ENCODE assay signal across 9 cellular contexts in genomic region chr16:71626858-71627213, GRCh38. TPM values are rescaled to one million over a fixed set of nuclear protein-coding genes. Genes with fewer than 3 reads are reported as not detected.
DNase-seq lines count a peak whose midpoint lies in the region; ATAC-seq and TF ChIP-seq lines count a peak whose summit lies in the region.
"Had no signal": no experiment of that assay in that cellular context is flagged by ENCODE, and none has a peak within 500 bp of the region (broad histone marks: within the 10 kb centered on the region; RNA-seq: fewer than 3 reads in every experiment).

No MANE protein-coding gene starts in this region.

- H3K9me3 Mint-ChIP-seq in activated CD4-positive, alpha-beta T cell treated with anti-CD3 and anti-CD28 coated beads, Interleukin-2, amount 10 ng/mL, durations not matched to agents 7 days and 5 days = no peaks in the 10 kb centered on the region
- H3K9me3 Mint-ChIP-seq in MCF 10A (ENCODE audit: unreplicated experiment) = no peaks in the 10 kb centered on the region

- peaks cover 26% of the 10 kb centered on the region for H3K27me3 Mint-ChIP-seq in activated CD4-positive, alpha-beta T cell treated with anti-CD3 and anti-CD28 coated beads, Interleukin-2, amount 10 ng/mL, durations not matched to agents 7 days and 5 days
- no peaks in the 10 kb centered on the region for H3K27me3 Mint-ChIP-seq in MCF 10A (ENCODE audit: insufficient read depth, unreplicated experiment)

- no peak for TF ChIP-seq POLR2A in testis (IDR thresholded peaks at IDR 0.05)

- peaks cover 3% of the 10 kb centered on the region for H3K4me1 Mint-ChIP-seq in activated CD4-positive, alpha-beta T cell treated with anti-CD3 and anti-CD28 coated beads, Interleukin-2, amount 10 ng/mL, durations not matched to agents 7 days and 5 days
- H3K4me1 Mint-ChIP-seq in MCF 10A (ENCODE audit: insufficient read depth, unreplicated experiment) = no peaks in the 10 kb centered on the region

- peak overlapping the region; percentile 48 to 49 for H3K4me3 ChIP-seq in left lung
- peak overlapping the region; percentile 54 to 56 for H3K4me3 ChIP-seq in testis

- H3K27ac ChIP-seq in left lung (peak overlapping the region; percentile 4 to 26), testis (no peak overlapping the region)

- TF ChIP-seq CTCF in MCF 10A (IDR thresholded peaks at IDR 0.05; ENCODE audit: unreplicated experiment) (no peak), left lung (IDR thresholded peaks at IDR 0.05) (no peak), testis (IDR thresholded peaks at IDR 0.05) (no peak)

- CTCF ChIA-PET in activated CD4-positive, alpha-beta T cell treated with anti-CD3 and anti-CD28 coated beads, Interleukin-2, amount 10 ng/mL, durations not matched to agents 7 days and 5 days (lab: Charles Lee) = no interaction called here
- CTCF ChIA-PET in MCF 10A (lab: Yijun Ruan, JAX) = no interaction called here

- H3K9me3 ChIP-seq in left lung (no peaks in the 10 kb centered on the region), testis (no peaks in the 10 kb centered on the region)

- BruUV-seq in MCF 10A (replicated peaks; lab: Mats Ljungman, UMichigan) = no TSS peak

- WGBS in testis, 2 donors = 7% methylated on average over 13 of the region's 13 CpGs; no CpG with 5 or more reads in 1 of the 2 donors

- H3K36me3 Mint-ChIP-seq in activated CD4-positive, alpha-beta T cell treated with anti-CD3 and anti-CD28 coated beads, Interleukin-2, amount 10 ng/mL, durations not matched to agents 7 days and 5 days (ENCODE audit: low read depth) = no peaks in the 10 kb centered on the region
- no peaks in the 10 kb centered on the region for H3K36me3 Mint-ChIP-seq in MCF 10A (ENCODE audit: insufficient read depth, unreplicated experiment)

- H3K27me3 ChIP-seq in left lung (peaks cover 18 to 49% of the 10 kb centered on the region in 2 donors), testis (no peaks in the 10 kb centered on the region)

- peaks cover 8 to 13% of the 10 kb centered on the region in 2 donors for H3K4me1 ChIP-seq in left lung
- peaks cover 9% of the 10 kb centered on the region for H3K4me1 ChIP-seq in testis

- intact Hi-C loops in MCF 10A (cut with micrococcal nuclease) (no loop called here), left lung (cut with DNase I) (no loop called here), testis (cut with DNase I; ENCODE audit: low total_unique reads) (no loop called here)

- DNase-seq in activated CD4-positive, alpha-beta T cell treated with anti-CD3 and anti-CD28 coated beads, Interleukin-2, amount 10 ng/mL, durations not matched to agents 7 days and 5 days = no peak
- DNase-seq in activated CD4-positive, alpha-beta T cell treated with anti-CD3 and anti-CD28 coated beads, Interleukin-2, amount 50 U/mL, for 1 hour = no peak
- DNase-seq in MCF 10A (ENCODE audit: unreplicated experiment) = peak; percentile 39
- DNase-seq in left lung = peak; percentile 65 to 85
- no peak for DNase-seq in testis
- no peak for DNase-seq in H4 (ENCODE audit: low spot score)
- no peak for DNase-seq in central memory CD4-positive, alpha-beta T cell

- ATAC-seq in left lung = peak; percentile 89
- ATAC-seq in GM18519 (IDR thresholded peaks at IDR 0.05; ENCODE audit: low FRiP score, unreplicated experiment) = no peak

- H3K27ac Mint-ChIP-seq in activated CD4-positive, alpha-beta T cell treated with anti-CD3 and anti-CD28 coated beads, Interleukin-2, amount 10 ng/mL, durations not matched to agents 7 days and 5 days = no peak overlapping the region
- H3K27ac Mint-ChIP-seq in MCF 10A (ENCODE audit: low read depth, unreplicated experiment) = no peak overlapping the region

- POLR2A ChIA-PET in activated CD4-positive, alpha-beta T cell treated with anti-CD3 and anti-CD28 coated beads, Interleukin-2, amount 10 ng/mL, durations not matched to agents 7 days and 5 days (lab: Charles Lee) = no interaction called here
- POLR2A ChIA-PET in MCF 10A (lab: Yijun Ruan, JAX) = no interaction called here

- H3K4me3 Mint-ChIP-seq in activated CD4-positive, alpha-beta T cell treated with anti-CD3 and anti-CD28 coated beads, Interleukin-2, amount 10 ng/mL, durations not matched to agents 7 days and 5 days = peak overlapping the region; percentile 41
- H3K4me3 Mint-ChIP-seq in MCF 10A (ENCODE audit: unreplicated experiment) = no peak overlapping the region

- H3K36me3 ChIP-seq in left lung = no peaks in the 10 kb centered on the region
- H3K36me3 ChIP-seq in testis (ENCODE audit: low read depth, missing control alignments) = no peaks in the 10 kb centered on the region

RNA-seq across cellular contexts. Expression of gene MARVELD3, which starts 0.9 kb away (rescaled TPM):
- total RNA-seq in activated CD4-positive, alpha-beta T cell treated with anti-CD3 and anti-CD28 coated beads, Interleukin-2, amount 10 ng/mL, durations not matched to agents 7 days and 5 days = not detected
- 1.1 and 1.3 TPM in 2 replicates for total RNA-seq in MCF 10A (2022)
- 10 to 100 TPM in 1 of 2 donors, 1 to 10 TPM in 1; 7.9 to 12.0 TPM for total RNA-seq in left lung
- total RNA-seq in testis = 1 to 10 TPM; 1.3 to 1.6 TPM
- polyA plus RNA-seq in testis (ENCODE audit: insufficient read depth, low read depth, low replicate concordance) = 1.4 TPM
- not detected in 2 replicates for total RNA-seq in H4 (2014; rRNA removed; shearing (Covaris generic))
- total RNA-seq: LHCN-M2 had no signal

RNA-seq across cellular contexts. Expression of gene TAT, which starts 49.9 kb away (rescaled TPM):
- not detected for total RNA-seq in activated CD4-positive, alpha-beta T cell treated with anti-CD3 and anti-CD28 coated beads, Interleukin-2, amount 10 ng/mL, durations not matched to agents 7 days and 5 days
- total RNA-seq in MCF 10A (2022) = not detected in 2 replicates
- under 1 TPM in 1 of 2 donors, not detected in 1; 0.18 TPM for total RNA-seq in left lung
- total RNA-seq in testis = 1 to 10 TPM; 1.5 to 2.9 TPM
- 1.6 TPM for polyA plus RNA-seq in testis (ENCODE audit: insufficient read depth, low read depth, low replicate concordance)
- total RNA-seq in H4 (2014; rRNA removed; shearing (Covaris generic)) = not detected in 2 replicates
- total RNA-seq: LHCN-M2 had no signal

Comparison
In these comparisons a context has a peak if more than half of its experiments do, and no peak if none do; other contexts are left out.
1. DNase-seq: peak in MCF 10A (single experiment) and left lung (2 of 2); none in activated CD4-positive, alpha-beta T cell treated with anti-CD3 and anti-CD28 coated beads, Interleukin-2, amount 10 ng/mL, durations not matched to agents 7 days and 5 days (single experiment), activated CD4-positive, alpha-beta T cell treated with anti-CD3 and anti-CD28 coated beads, Interleukin-2, amount 50 U/mL, for 1 hour (single experiment), testis (single experiment), H4 (single experiment) and central memory CD4-positive, alpha-beta T cell (single experiment).
2. H3K27ac ChIP-seq: peak in left lung (2 of 2); none in testis (0 of 2).